Comparison of ENCODE assay signal across 8 cellular contexts in the genomic region with DNA sequence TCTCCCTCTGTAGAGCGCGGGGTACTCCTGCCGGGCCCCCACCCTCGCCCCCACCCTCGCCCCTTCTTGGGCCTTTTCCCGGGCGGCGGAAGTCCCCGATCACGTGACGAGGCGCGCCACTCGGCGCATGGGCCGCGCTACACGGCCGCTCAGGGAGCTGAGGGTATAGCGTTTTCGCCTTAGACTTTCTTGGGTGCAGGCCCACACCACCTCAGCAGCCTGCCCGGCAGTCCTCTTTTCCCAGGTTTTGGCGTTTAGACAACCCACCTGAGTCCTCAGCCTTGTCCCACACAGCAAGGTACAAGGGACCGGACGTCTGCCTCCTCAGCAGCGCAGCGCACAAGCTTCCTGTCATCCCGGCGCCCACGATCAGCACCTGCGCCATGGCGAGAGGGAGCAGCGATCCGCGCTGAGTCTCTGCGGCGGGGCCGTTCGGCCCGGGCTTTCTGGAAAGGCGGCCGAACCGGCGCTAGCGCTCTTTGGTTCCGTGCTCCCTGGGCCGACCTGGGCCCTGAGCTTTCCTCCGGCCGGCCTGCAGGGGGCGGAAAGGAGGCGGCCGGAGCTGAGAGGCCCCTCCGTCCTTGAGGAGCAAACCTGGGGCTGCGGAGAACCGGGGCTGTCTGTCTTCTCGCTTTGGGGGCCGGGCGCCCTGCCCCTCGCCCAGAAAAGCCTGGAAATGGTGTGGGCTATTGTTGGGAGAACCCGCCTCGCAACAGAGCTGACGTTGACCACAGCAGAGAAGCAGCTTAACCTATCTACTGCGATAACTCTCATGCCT. TPM values are rescaled to one million over a fixed set of nuclear protein-coding genes. Genes with fewer than 3 reads are reported as not detected.
DNase-seq lines count a peak whose midpoint lies in the region; ATAC-seq and TF ChIP-seq lines count a peak whose summit lies in the region.

A gene (minus strand): TSS at position 513 of the 778 bp plus-strand sequence.

- CTCF ChIA-PET in activated CD4-positive, alpha-beta T cell treated with anti-CD3 and anti-CD28 coated beads, Interleukin-2, amount 10 ng/mL, durations not matched to agents 7 days and 5 days (lab: Charles Lee), result interaction anchor here (0.8 to 1.8 kb wide), 15 partner anchors 8 to 754 kb away, joined by 3 to 10 read pairs (median 4); no protein-coding TSS in a partner anchor

- POLR2A ChIA-PET in activated CD4-positive, alpha-beta T cell treated with anti-CD3 and anti-CD28 coated beads, Interleukin-2, amount 10 ng/mL, durations not matched to agents 7 days and 5 days (lab: Charles Lee), result no interaction called here

- peak within 1 kb of the TSS; percentile 82 for H3K27ac ChIP-seq in colonic mucosa

- H3K4me1 Mint-ChIP-seq in activated CD4-positive, alpha-beta T cell treated with anti-CD3 and anti-CD28 coated beads, Interleukin-2, amount 10 ng/mL, durations not matched to agents 7 days and 5 days, result peaks cover 14% of the 10 kb centered on the region

- H3K4me1 ChIP-seq in colonic mucosa, result no peaks in the 10 kb centered on the region

- no peaks in the 10 kb centered on the region for H3K27me3 ChIP-seq in colonic mucosa

- no peaks in the 10 kb centered on the region for H3K36me3 ChIP-seq in colonic mucosa

- peaks cover 15% of the 10 kb centered on the region for H3K27me3 Mint-ChIP-seq in activated CD4-positive, alpha-beta T cell treated with anti-CD3 and anti-CD28 coated beads, Interleukin-2, amount 10 ng/mL, durations not matched to agents 7 days and 5 days

- no peaks in the 10 kb centered on the region for H3K9me3 ChIP-seq in colonic mucosa

- intact Hi-C loops in colonic mucosa (cut with DNase I) (no loop called here), left colon (cut with DNase I, micrococcal nuclease) (no loop called here)

- peak within 1 kb of the TSS; percentile 85 to 96 for H3K9ac ChIP-seq in colonic mucosa (ENCODE audit: low read depth in 2 of 2, low read length in 2 of 2)

- H3K4me3 Mint-ChIP-seq in activated CD4-positive, alpha-beta T cell treated with anti-CD3 and anti-CD28 coated beads, Interleukin-2, amount 10 ng/mL, durations not matched to agents 7 days and 5 days, result peak within 1 kb of the TSS; percentile 76

- ATAC-seq in GM21786 (IDR thresholded peaks at IDR 0.05; ENCODE audit: unreplicated experiment) (peak; percentile 73), left colon (peak; percentile 94)

- DNase-seq in ELR (ENCODE audit: low read depth), result peak; percentile 52
- peak; percentile 57 for DNase-seq in MV-4-11 (lab: John Stamatoyannopoulos, UW)
- peak; percentile 58 for DNase-seq in activated CD4-positive, alpha-beta T cell treated with anti-CD3 and anti-CD28 coated beads, Interleukin-2, amount 10 ng/mL, durations not matched to agents 7 days and 5 days
- peak; percentile 77 for DNase-seq in colonic mucosa
- peak; percentile 60 to 79 for DNase-seq in left colon
- peak; percentile 15 to 37 for DNase-seq in stimulated activated CD4-positive, alpha-beta T cell treated with anti-CD3 and anti-CD28 coated beads, Interleukin-1b, Interleukin-23, amount 100 ng/mL, for 1 hour (ENCODE audit: low read depth in 2 of 2)
- DNase-seq in H4 (ENCODE audit: low spot score), result no peak

- no peaks in the 10 kb centered on the region for H3K9me3 Mint-ChIP-seq in activated CD4-positive, alpha-beta T cell treated with anti-CD3 and anti-CD28 coated beads, Interleukin-2, amount 10 ng/mL, durations not matched to agents 7 days and 5 days

- peak within 1 kb of the TSS; percentile 62 for H3K4me3 ChIP-seq in colonic mucosa

- H3K36me3 Mint-ChIP-seq in activated CD4-positive, alpha-beta T cell treated with anti-CD3 and anti-CD28 coated beads, Interleukin-2, amount 10 ng/mL, durations not matched to agents 7 days and 5 days (ENCODE audit: low read depth), result peaks cover 2% of the 10 kb centered on the region

- TF ChIP-seq CTCF in colonic mucosa (IDR thresholded peaks at IDR 0.05), result peak; percentile 90

- H3K27ac Mint-ChIP-seq in activated CD4-positive, alpha-beta T cell treated with anti-CD3 and anti-CD28 coated beads, Interleukin-2, amount 10 ng/mL, durations not matched to agents 7 days and 5 days, result peak within 1 kb of the TSS; percentile 90

RNA-seq across cellular contexts. Expression of the gene that starts here (rescaled TPM):
- total RNA-seq in activated CD4-positive, alpha-beta T cell treated with anti-CD3 and anti-CD28 coated beads, Interleukin-2, amount 10 ng/mL, durations not matched to agents 7 days and 5 days, result 1 to 10 TPM; 1.2 to 1.8 TPM
- total RNA-seq in colonic mucosa (10 to 100 TPM; 13.0 to 19.1 TPM), left colon (10 to 100 TPM; 15.0 to 18.6 TPM)
- 0.18 and 0.35 TPM in 2 replicates for total RNA-seq in H4 (2014; rRNA removed; shearing (Covaris generic))

Comparison
In these comparisons a context has a peak if more than half of its experiments do, and no peak if none do; other contexts are left out.
1. RNA of the gene that starts here (total RNA-seq): 13.0 to 19.1 TPM in colonic mucosa and 15.0 to 18.6 TPM in left colon; 1.2 to 1.8 TPM in activated CD4-positive, alpha-beta T cell treated with anti-CD3 and anti-CD28 coated beads, Interleukin-2, amount 10 ng/mL, durations not matched to agents 7 days and 5 days and 0.18 to 0.35 TPM in H4; every median in the first group is over 4 times any median in the second.